Comparison of ENCODE assay signal across 21 cellular contexts in genomic region chr11:28228196-28228595, GRCh38.
DNase-seq lines count a peak whose midpoint lies in the region; ATAC-seq, FAIRE-seq and TF ChIP-seq lines count a peak whose summit lies in the region.
"Had no signal": no experiment of that assay in that cellular context is flagged by ENCODE, and none has a peak within 500 bp of the region (broad histone marks: within the 10 kb centered on the region; RNA-seq: fewer than 3 reads in every experiment).

No MANE protein-coding gene starts in this region.

- H3K4me2 ChIP-seq in keratinocyte (ENCODE audit: control insufficient read depth, extremely low read depth, insufficient read depth, low read depth, low read length) = peak overlapping the region; percentile 31
- H3K4me2 ChIP-seq: GM23338 had no signal

- no peak overlapping the region for H3K9ac ChIP-seq in keratinocyte (ENCODE audit: control insufficient read depth, extremely low read depth, insufficient read depth, low read length)

- ATAC-seq in HG02840 (IDR thresholded peaks at IDR 0.05; ENCODE audit: low FRiP score, unreplicated experiment) (no peak), GM19023 (IDR thresholded peaks at IDR 0.05; ENCODE audit: unreplicated experiment) (no peak)
- ATAC-seq: body of pancreas; CD8-positive, alpha-beta T cell; GM23338 had no signal

- H4K20me1 ChIP-seq in keratinocyte (ENCODE audit: control insufficient read depth, extremely low read depth, insufficient read depth, low read length) = no peaks in the 10 kb centered on the region

- H2AFZ ChIP-seq in keratinocyte (ENCODE audit: control insufficient read depth, low read length) = no peak overlapping the region
- H2AFZ ChIP-seq: GM23338 had no signal

- DNase-seq in AG04449 (ENCODE audit: low read depth, low spot score) = peak; percentile 31
- DNase-seq in LHCN-M2 (ENCODE audit: low read depth) = peak; percentile 65
- DNase-seq in cardiac fibroblast (ENCODE audit: low read depth in 2 of 2) = peak; percentile 37 to 72
- DNase-seq in keratinocyte (ENCODE audit: low read depth, low spot score) = no peak
- DNase-seq in Kasumi-1 (lab: John Stamatoyannopoulos, UW) = no peak
- no peak for DNase-seq in GM10248 (ENCODE audit: extremely low spot score)
- DNase-seq: ACHN; activated gamma-delta T cell treated with Interleukin-2 at 50 U/mL for 16 hours; body of pancreas; CD8-positive, alpha-beta T cell; effector CD4-positive, alpha-beta T cell; foreskin melanocyte; naive B cell; SHP77 treated with DMSO at 0.1 percent for 48 hours; stimulated activated CD4-positive, alpha-beta T cell treated with anti-CD3 and anti-CD28 coated beads, Interleukin-12 subunit alpha, Interleukin-12 subunit beta, amount 100 ng/mL, for 4 hours; stimulated activated naive CD4-positive, alpha-beta T cell treated with Interleukin-2 at 50 U/mL for 16 hours; T-helper 2 cell had no signal

- no peaks in the 10 kb centered on the region for H3K27me3 ChIP-seq in keratinocyte (ENCODE audit: control insufficient read depth, extremely low read depth, insufficient read depth, low read length)
- H3K27me3 ChIP-seq: body of pancreas had no signal

- H3K4me3 ChIP-seq in AG04449 (ENCODE audit: low read depth, low read length) (no peak overlapping the region), cardiac fibroblast (replicated peaks in 1 of 2; ENCODE audit: low read depth in 2 of 2, low read length in 2 of 2) (no peak overlapping the region), keratinocyte (ENCODE audit: control insufficient read depth in 2 of 3, extremely low read depth in 1 of 3, insufficient read depth in 2 of 3, low read depth in 1 of 3, low read length in 3 of 3) (no peak overlapping the region)
- H3K4me3 ChIP-seq: body of pancreas, GM23338 had no signal

- H3K9me1 ChIP-seq in keratinocyte (ENCODE audit: control insufficient read depth, extremely low read depth, insufficient read depth, low read length) = no peaks in the 10 kb centered on the region

- CTCF ChIA-PET in AG04449 (lab: Yijun Ruan, JAX) (no interaction called here), GM10248 (lab: Yijun Ruan, JAX) (no interaction called here)

- H3K36me3 ChIP-seq in keratinocyte (ENCODE audit: control insufficient read depth in 2 of 2, extremely low read depth in 1 of 2, insufficient read depth in 2 of 2, low read length in 2 of 2) = no peaks in the 10 kb centered on the region

- H3K79me2 ChIP-seq in keratinocyte (ENCODE audit: control insufficient read depth, insufficient read depth, low read length) = no peaks in the 10 kb centered on the region

- dilution Hi-C loops in keratinocyte (cut with MboI; ENCODE audit: extremely low pct_ligation_motif_present, low sequenced_read_pairs) = no loop called here

- no peak overlapping the region for H3K27ac ChIP-seq in keratinocyte (ENCODE audit: control insufficient read depth, insufficient read depth, low read length)
- H3K27ac ChIP-seq: body of pancreas had no signal

- H3K9me3 ChIP-seq in keratinocyte (ENCODE audit: control insufficient read depth, low read depth, low read length) = no peaks in the 10 kb centered on the region
- H3K9me3 ChIP-seq: body of pancreas had no signal

- FAIRE-seq in keratinocyte (lab: Jason Lieb, UNC) = no peak
- FAIRE-seq: GM12891 had no signal

- POLR2A ChIA-PET in AG04449 (lab: Yijun Ruan, JAX) (no interaction called here), GM10248 (lab: Yijun Ruan, JAX) (no interaction called here)

- H3K4me1 ChIP-seq in keratinocyte (ENCODE audit: control insufficient read depth, extremely low read depth, insufficient read depth, low read length) = peaks cover 5% of the 10 kb centered on the region
- H3K4me1 ChIP-seq: body of pancreas had no signal

- TF ChIP-seq CTCF in AG04449 (IDR thresholded peaks at IDR 0.05; ENCODE audit: insufficient read depth, low read length, missing control alignments) (no peak), cardiac fibroblast (IDR thresholded peaks at IDR 0.05; ENCODE audit: low read depth, low read length) (no peak), keratinocyte (optimal IDR thresholded peaks at IDR 0.05 in 1 of 3, IDR thresholded peaks at IDR 0.05 in 1 of 3, conservative IDR thresholded peaks at IDR 0.05 in 1 of 3; ENCODE audit: extremely low read depth in 1 of 3, insufficient read depth in 2 of 3, low read length in 3 of 3) (no peak), GM10248 (IDR thresholded peaks at IDR 0.05; ENCODE audit: control extremely low read depth, extremely low read depth, low read depth, missing control alignments) (no peak)

Comparison
In these comparisons a context has a peak if more than half of its experiments do, and no peak if none do; other contexts are left out.
1. DNase-seq: peak in AG04449 (single experiment), LHCN-M2 (single experiment) and cardiac fibroblast (2 of 2); none in keratinocyte (single experiment), Kasumi-1 (0 of 2) and GM10248 (single experiment).